In the genomic region with DNA sequence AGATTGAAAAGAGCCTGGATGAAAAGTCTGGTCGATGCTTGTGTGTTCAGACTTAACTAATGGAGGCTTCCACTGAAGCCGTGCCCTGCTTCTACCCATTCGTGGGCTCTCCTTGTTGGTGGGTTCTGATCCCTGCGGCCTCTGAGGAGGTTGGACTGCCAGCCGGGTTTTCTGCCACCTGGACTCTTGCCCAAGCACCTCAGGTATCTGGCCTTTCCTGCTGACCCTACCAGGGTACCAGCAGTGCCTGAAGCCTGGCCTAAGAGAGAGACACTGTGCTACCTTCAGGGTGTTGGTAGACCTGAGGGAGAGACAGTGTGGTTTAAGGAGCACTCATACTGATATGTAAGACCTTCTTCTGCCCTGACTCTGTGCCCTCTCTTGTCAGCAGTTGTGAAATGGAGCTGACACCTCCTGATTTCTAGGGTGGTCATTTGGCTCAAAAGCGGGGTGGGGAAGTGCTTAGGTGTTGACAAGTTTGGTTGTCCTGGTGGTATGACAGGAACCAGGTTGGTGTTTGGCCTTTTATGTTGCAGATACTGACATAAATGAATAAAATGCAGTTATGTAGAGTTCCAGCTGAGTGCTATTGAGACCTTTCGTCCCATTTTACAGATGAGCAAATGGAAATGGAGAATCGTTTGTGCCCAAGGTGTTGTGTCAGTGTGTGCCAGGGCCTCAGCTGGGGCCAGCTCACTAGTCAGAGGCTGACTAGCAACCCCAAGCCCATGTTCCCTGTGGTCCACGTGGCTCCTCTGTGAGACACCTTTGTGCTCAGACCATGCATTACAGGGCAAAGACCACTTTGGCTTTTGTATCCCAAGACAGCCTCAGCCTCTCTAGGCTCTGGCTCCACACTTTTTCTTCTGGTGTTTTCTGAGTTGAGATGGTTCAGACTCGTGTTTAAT, we compare ENCODE assay signal across 1 cellular context.
TF ChIP-seq lines count a peak whose summit lies in the region.

No MANE protein-coding gene starts in this region.

TF ChIP-seq in HepG2, 621 proteins besides CTCF, POLR2A, EP300 and RAD21 (continues in another document):
- TF ChIP-seq, protein P1, sequence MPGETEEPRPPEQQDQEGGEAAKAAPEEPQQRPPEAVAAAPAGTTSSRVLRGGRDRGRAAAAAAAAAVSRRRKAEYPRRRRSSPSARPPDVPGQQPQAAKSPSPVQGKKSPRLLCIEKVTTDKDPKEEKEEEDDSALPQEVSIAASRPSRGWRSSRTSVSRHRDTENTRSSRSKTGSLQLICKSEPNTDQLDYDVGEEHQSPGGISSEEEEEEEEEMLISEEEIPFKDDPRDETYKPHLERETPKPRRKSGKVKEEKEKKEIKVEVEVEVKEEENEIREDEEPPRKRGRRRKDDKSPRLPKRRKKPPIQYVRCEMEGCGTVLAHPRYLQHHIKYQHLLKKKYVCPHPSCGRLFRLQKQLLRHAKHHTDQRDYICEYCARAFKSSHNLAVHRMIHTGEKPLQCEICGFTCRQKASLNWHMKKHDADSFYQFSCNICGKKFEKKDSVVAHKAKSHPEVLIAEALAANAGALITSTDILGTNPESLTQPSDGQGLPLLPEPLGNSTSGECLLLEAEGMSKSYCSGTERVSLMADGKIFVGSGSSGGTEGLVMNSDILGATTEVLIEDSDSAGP (CRISPR knock-in tag; IDR thresholded peaks at IDR 0.05; ENCODE audit: borderline replicate concordance): 0 out of 2 replicates have a peak, but pooled peaks have one; percentile 28
- TF ChIP-seq MXD4 (CRISPR knock-in tag; IDR thresholded peaks at IDR 0.05) (peak; percentile 50; the same call in 1 of the 2 replicates), FOSL2 (CRISPR knock-in tag; IDR thresholded peaks at IDR 0.05) (peak; percentile 41; the same call in 1 of the 2 replicates), MED1 (CRISPR knock-in tag; IDR thresholded peaks at IDR 0.05) (peak; percentile 60), KLF12 (CRISPR knock-in tag; IDR thresholded peaks at IDR 0.05; ENCODE audit: borderline replicate concordance) (no peak), NCOR1 (IDR thresholded peaks at IDR 0.05; ENCODE audit: borderline replicate concordance, low read length) (0 out of 2 replicates have a peak, but pooled peaks have one; percentile 49), RBFOX2 (IDR thresholded peaks at IDR 0.05; ENCODE audit: low read depth, low read length) (no peak), SMAD1 (CRISPR knock-in tag; IDR thresholded peaks at IDR 0.05; ENCODE audit: borderline replicate concordance, low read depth) (0 out of 2 replicates have a peak, but pooled peaks have one; percentile 9), SSRP1 (CRISPR knock-in tag; IDR thresholded peaks at IDR 0.05) (peak; percentile 58; the same call in 1 of the 2 replicates), SOX13 (IDR thresholded peaks at IDR 0.05) (no peak), SOX13 (CRISPR knock-in tag; conservative IDR thresholded peaks at IDR 0.05 in 1 of 2, IDR thresholded peaks at IDR 0.05 in 1 of 2) (peak in 1 of 2 experiments; percentile 14; a peak in 1 of 4 replicates), ZNF234 (CRISPR knock-in tag; conservative IDR thresholded peaks at IDR 0.05) (no peak), ZFY (CRISPR knock-in tag; IDR thresholded peaks at IDR 0.05) (0 out of 2 replicates have a peak, but pooled peaks have one; percentile 37), ZNF232 (CRISPR knock-in tag; IDR thresholded peaks at IDR 0.05; ENCODE audit: borderline replicate concordance) (peak; percentile 77; the same call in 1 of the 2 replicates), ZNF644 (CRISPR knock-in tag; IDR thresholded peaks at IDR 0.05; ENCODE audit: low read depth) (peak; percentile 89), ZNF605 (CRISPR knock-in tag; IDR thresholded peaks at IDR 0.05) (0 out of 2 replicates have a peak, but pooled peaks have one; percentile 20), ELF1 (CRISPR knock-in tag; IDR thresholded peaks at IDR 0.05) (no peak; the same call in 1 of the 2 replicates), ZNF160 (CRISPR knock-in tag; IDR thresholded peaks at IDR 0.05) (0 out of 2 replicates have a peak, but pooled peaks have one; percentile 21), DMAP1 (CRISPR knock-in tag; IDR thresholded peaks at IDR 0.05) (peak; percentile 83), HOXA9 (CRISPR knock-in tag; IDR thresholded peaks at IDR 0.05; ENCODE audit: borderline replicate concordance) (no peak), ADNP (CRISPR knock-in tag; IDR thresholded peaks at IDR 0.05) (0 out of 2 replicates have a peak, but pooled peaks have one; percentile 51), ZNF737 (CRISPR knock-in tag; IDR thresholded peaks at IDR 0.05; ENCODE audit: borderline replicate concordance) (0 out of 2 replicates have a peak, but pooled peaks have one; percentile 44), ZNF441 (CRISPR knock-in tag; IDR thresholded peaks at IDR 0.05; ENCODE audit: borderline replicate concordance) (no peak), SMARCC2 (IDR thresholded peaks at IDR 0.05) (no peak), SYNCRIP (IDR thresholded peaks at IDR 0.05; ENCODE audit: insufficient read depth, low read depth, low read length) (no peak), SIN3A (IDR thresholded peaks at IDR 0.05; ENCODE audit: borderline replicate concordance, low read depth, low read length) (peak; percentile 66; the same call in 1 of the 2 replicates), FOXO1 (CRISPR knock-in tag; IDR thresholded peaks at IDR 0.05) (no peak), KAT8 (CRISPR knock-in tag; IDR thresholded peaks at IDR 0.05) (no peak), KDM4B (CRISPR knock-in tag; IDR thresholded peaks at IDR 0.05) (no peak; the same call in 1 of the 2 replicates), RBAK (CRISPR knock-in tag; IDR thresholded peaks at IDR 0.05) (no peak), MEIS2 (CRISPR knock-in tag; IDR thresholded peaks at IDR 0.05) (peak; percentile 64; the same call in 1 of the 2 replicates), BHLHE40 (IDR thresholded peaks at IDR 0.05; ENCODE audit: low read length) (no peak), NR2F1 (CRISPR knock-in tag; IDR thresholded peaks at IDR 0.05) (peak in 1 of 2 experiments; percentile 23; a peak in 1 of 4 replicates), AKAP8 (CRISPR knock-in tag; IDR thresholded peaks at IDR 0.05) (no peak), HNF4A (CRISPR knock-in tag; IDR thresholded peaks at IDR 0.05) (peak; percentile 94), ZNF781 (CRISPR knock-in tag; IDR thresholded peaks at IDR 0.05; ENCODE audit: borderline replicate concordance, not compliant biosample characterization) (no peak), ELF3 (CRISPR knock-in tag; IDR thresholded peaks at IDR 0.05) (peak; percentile 34; the same call in 1 of the 2 replicates), ZBTB3 (CRISPR knock-in tag; IDR thresholded peaks at IDR 0.05; ENCODE audit: borderline replicate concordance, low read depth) (no peak), HHEX (CRISPR knock-in tag; IDR thresholded peaks at IDR 0.05) (no peak)
- TF ChIP-seq, protein P2, sequence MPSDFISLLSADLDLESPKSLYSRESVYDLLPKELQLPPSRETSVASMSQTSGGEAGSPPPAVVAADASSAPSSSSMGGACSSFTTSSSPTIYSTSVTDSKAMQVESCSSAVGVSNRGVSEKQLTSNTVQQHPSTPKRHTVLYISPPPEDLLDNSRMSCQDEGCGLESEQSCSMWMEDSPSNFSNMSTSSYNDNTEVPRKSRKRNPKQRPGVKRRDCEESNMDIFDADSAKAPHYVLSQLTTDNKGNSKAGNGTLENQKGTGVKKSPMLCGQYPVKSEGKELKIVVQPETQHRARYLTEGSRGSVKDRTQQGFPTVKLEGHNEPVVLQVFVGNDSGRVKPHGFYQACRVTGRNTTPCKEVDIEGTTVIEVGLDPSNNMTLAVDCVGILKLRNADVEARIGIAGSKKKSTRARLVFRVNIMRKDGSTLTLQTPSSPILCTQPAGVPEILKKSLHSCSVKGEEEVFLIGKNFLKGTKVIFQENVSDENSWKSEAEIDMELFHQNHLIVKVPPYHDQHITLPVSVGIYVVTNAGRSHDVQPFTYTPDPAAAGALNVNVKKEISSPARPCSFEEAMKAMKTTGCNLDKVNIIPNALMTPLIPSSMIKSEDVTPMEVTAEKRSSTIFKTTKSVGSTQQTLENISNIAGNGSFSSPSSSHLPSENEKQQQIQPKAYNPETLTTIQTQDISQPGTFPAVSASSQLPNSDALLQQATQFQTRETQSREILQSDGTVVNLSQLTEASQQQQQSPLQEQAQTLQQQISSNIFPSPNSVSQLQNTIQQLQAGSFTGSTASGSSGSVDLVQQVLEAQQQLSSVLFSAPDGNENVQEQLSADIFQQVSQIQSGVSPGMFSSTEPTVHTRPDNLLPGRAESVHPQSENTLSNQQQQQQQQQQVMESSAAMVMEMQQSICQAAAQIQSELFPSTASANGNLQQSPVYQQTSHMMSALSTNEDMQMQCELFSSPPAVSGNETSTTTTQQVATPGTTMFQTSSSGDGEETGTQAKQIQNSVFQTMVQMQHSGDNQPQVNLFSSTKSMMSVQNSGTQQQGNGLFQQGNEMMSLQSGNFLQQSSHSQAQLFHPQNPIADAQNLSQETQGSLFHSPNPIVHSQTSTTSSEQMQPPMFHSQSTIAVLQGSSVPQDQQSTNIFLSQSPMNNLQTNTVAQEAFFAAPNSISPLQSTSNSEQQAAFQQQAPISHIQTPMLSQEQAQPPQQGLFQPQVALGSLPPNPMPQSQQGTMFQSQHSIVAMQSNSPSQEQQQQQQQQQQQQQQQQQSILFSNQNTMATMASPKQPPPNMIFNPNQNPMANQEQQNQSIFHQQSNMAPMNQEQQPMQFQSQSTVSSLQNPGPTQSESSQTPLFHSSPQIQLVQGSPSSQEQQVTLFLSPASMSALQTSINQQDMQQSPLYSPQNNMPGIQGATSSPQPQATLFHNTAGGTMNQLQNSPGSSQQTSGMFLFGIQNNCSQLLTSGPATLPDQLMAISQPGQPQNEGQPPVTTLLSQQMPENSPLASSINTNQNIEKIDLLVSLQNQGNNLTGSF (CRISPR knock-in tag; IDR thresholded peaks at IDR 0.05): 0 out of 2 replicates have a peak, but pooled peaks have one; percentile 39
- TF ChIP-seq, protein P3, sequence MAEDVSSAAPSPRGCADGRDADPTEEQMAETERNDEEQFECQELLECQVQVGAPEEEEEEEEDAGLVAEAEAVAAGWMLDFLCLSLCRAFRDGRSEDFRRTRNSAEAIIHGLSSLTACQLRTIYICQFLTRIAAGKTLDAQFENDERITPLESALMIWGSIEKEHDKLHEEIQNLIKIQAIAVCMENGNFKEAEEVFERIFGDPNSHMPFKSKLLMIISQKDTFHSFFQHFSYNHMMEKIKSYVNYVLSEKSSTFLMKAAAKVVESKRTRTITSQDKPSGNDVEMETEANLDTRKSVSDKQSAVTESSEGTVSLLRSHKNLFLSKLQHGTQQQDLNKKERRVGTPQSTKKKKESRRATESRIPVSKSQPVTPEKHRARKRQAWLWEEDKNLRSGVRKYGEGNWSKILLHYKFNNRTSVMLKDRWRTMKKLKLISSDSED (CRISPR knock-in tag; IDR thresholded peaks at IDR 0.05): 0 out of 2 replicates have a peak, but pooled peaks have one; percentile 31
- TF ChIP-seq, protein P4, sequence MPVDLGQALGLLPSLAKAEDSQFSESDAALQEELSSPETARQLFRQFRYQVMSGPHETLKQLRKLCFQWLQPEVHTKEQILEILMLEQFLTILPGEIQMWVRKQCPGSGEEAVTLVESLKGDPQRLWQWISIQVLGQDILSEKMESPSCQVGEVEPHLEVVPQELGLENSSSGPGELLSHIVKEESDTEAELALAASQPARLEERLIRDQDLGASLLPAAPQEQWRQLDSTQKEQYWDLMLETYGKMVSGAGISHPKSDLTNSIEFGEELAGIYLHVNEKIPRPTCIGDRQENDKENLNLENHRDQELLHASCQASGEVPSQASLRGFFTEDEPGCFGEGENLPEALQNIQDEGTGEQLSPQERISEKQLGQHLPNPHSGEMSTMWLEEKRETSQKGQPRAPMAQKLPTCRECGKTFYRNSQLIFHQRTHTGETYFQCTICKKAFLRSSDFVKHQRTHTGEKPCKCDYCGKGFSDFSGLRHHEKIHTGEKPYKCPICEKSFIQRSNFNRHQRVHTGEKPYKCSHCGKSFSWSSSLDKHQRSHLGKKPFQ (CRISPR knock-in tag; IDR thresholded peaks at IDR 0.05; ENCODE audit: insufficient replicate concordance): no peak
- TF ChIP-seq, protein P5, sequence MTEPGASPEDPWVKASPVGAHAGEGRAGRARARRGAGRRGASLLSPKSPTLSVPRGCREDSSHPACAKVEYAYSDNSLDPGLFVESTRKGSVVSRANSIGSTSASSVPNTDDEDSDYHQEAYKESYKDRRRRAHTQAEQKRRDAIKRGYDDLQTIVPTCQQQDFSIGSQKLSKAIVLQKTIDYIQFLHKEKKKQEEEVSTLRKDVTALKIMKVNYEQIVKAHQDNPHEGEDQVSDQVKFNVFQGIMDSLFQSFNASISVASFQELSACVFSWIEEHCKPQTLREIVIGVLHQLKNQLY (CRISPR knock-in tag; IDR thresholded peaks at IDR 0.05): peak; percentile 73; the same call in 1 of the 2 replicates
- TF ChIP-seq, protein P6, sequence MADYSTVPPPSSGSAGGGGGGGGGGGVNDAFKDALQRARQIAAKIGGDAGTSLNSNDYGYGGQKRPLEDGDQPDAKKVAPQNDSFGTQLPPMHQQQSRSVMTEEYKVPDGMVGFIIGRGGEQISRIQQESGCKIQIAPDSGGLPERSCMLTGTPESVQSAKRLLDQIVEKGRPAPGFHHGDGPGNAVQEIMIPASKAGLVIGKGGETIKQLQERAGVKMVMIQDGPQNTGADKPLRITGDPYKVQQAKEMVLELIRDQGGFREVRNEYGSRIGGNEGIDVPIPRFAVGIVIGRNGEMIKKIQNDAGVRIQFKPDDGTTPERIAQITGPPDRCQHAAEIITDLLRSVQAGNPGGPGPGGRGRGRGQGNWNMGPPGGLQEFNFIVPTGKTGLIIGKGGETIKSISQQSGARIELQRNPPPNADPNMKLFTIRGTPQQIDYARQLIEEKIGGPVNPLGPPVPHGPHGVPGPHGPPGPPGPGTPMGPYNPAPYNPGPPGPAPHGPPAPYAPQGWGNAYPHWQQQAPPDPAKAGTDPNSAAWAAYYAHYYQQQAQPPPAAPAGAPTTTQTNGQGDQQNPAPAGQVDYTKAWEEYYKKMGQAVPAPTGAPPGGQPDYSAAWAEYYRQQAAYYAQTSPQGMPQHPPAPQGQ (CRISPR knock-in tag; IDR thresholded peaks at IDR 0.05; ENCODE audit: borderline replicate concordance): no peak
- TF ChIP-seq, protein P7, sequence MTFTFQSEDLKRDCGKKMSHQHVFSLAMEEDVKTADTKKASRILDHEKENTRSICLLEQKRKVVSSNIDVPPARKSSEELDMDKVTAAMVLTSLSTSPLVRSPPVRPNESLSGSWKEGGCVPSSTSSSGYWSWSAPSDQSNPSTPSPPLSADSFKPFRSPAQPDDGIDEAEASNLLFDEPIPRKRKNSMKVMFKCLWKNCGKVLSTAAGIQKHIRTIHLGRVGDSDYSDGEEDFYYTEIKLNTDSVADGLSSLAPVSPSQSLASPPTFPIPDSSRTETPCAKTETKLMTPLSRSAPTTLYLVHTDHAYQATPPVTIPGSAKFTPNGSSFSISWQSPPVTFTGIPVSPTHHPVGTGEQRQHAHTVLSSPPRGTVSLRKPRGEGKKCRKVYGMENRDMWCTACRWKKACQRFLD (CRISPR knock-in tag; IDR thresholded peaks at IDR 0.05; ENCODE audit: borderline replicate concordance): no peak
- TF ChIP-seq, protein P8, sequence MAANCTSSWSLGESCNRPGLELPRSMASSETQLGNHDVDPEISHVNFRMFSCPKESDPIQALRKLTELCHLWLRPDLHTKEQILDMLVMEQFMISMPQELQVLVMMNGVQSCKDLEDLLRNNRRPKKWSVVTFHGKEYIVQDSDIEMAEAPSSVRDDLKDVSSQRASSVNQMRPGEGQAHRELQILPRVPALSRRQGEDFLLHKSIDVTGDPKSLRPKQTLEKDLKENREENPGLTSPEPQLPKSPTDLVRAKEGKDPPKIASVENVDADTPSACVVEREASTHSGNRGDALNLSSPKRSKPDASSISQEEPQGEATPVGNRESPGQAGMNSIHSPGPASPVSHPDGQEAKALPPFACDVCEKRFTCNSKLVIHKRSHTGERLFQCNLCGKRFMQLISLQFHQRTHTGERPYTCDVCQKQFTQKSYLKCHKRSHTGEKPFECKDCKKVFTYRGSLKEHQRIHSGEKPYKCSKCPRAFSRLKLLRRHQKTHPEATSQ (CRISPR knock-in tag; IDR thresholded peaks at IDR 0.05; ENCODE audit: borderline replicate concordance): no peak
